Comparison of ENCODE assay signal across 8 cellular contexts in genomic region chr1:160646711-160647328, GRCh38. TPM values are rescaled to one million over a fixed set of nuclear protein-coding genes. Genes with fewer than 3 reads are reported as not detected.
DNase-seq lines count a peak whose midpoint lies in the region; ATAC-seq and TF ChIP-seq lines count a peak whose summit lies in the region.

A gene with protein sequence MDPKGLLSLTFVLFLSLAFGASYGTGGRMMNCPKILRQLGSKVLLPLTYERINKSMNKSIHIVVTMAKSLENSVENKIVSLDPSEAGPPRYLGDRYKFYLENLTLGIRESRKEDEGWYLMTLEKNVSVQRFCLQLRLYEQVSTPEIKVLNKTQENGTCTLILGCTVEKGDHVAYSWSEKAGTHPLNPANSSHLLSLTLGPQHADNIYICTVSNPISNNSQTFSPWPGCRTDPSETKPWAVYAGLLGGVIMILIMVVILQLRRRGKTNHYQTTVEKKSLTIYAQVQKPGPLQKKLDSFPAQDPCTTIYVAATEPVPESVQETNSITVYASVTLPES (minus strand): TSS chr1:160647044. CDS start chr1:160646945, 99 bp downstream.

- ATAC-seq in GM18505 (IDR thresholded peaks at IDR 0.05; ENCODE audit: unreplicated experiment) (peak; percentile 49), GM21786 (IDR thresholded peaks at IDR 0.05; ENCODE audit: unreplicated experiment) (peak; percentile 51)

- H3K9me3 ChIP-seq in OCI-LY1 (ENCODE audit: low read length) (no peaks in the 10 kb centered on the region), esophagus muscularis mucosa (no peaks in the 10 kb centered on the region)

- peak; percentile 97 for TF ChIP-seq POLR2A in GM18505 (IDR thresholded peaks at IDR 0.05; ENCODE audit: borderline replicate concordance, extremely low read depth, insufficient read depth, insufficient read length)
- no peak for TF ChIP-seq POLR2A in esophagus muscularis mucosa (IDR thresholded peaks at IDR 0.05; ENCODE audit: low read depth)

- H3K27ac ChIP-seq in OCI-LY1 (ENCODE audit: low read depth, low read length, poor library complexity, severe bottlenecking) (peak within 1 kb of the TSS; percentile 0), esophagus muscularis mucosa (replicated peaks in 1 of 4) (no peak within 1 kb of the TSS)

- peak within 1 kb of the TSS; percentile 76; the same call in 1 of the 2 replicates for H2AFZ ChIP-seq in OCI-LY1 (ENCODE audit: low read length)

- H3K4me1 ChIP-seq in OCI-LY1 (ENCODE audit: insufficient read depth, low read length, severe bottlenecking) (peaks cover 35% of the 10 kb centered on the region), esophagus muscularis mucosa (peaks cover 0 to 3% (median 0%) of the 10 kb centered on the region in 4 donors)

- peak within 1 kb of the TSS; percentile 45 for H3K4me2 ChIP-seq in OCI-LY1 (ENCODE audit: low read length)

- no peaks in the 10 kb centered on the region for H3K79me2 ChIP-seq in OCI-LY1 (ENCODE audit: insufficient read depth, low read length)

- no peaks in the 10 kb centered on the region for H3K9me2 ChIP-seq in OCI-LY1 (ENCODE audit: low read depth, low read length)

- intact Hi-C loops in esophagus muscularis mucosa (cut with DNase I) (no loop called here), posterior vena cava (cut with DNase I) (no loop called here)

- H3K27me3 ChIP-seq in OCI-LY1 (ENCODE audit: insufficient read depth, low read length) (no peaks in the 10 kb centered on the region), esophagus muscularis mucosa (no peaks in the 10 kb centered on the region)

- no peaks in the 10 kb centered on the region for H4K20me1 ChIP-seq in OCI-LY1 (ENCODE audit: insufficient read depth, low read length)

- H3K4me3 ChIP-seq in OCI-LY1 (ENCODE audit: low read depth, low read length, poor library complexity, severe bottlenecking) (peak within 1 kb of the TSS; percentile 22), esophagus muscularis mucosa (peak within 1 kb of the TSS in 2 of 4 donors; percentile 0 to 23)

- TF ChIP-seq EP300 in esophagus muscularis mucosa (IDR thresholded peaks at IDR 0.05) = no peak

- H3K36me3 ChIP-seq in OCI-LY1 (ENCODE audit: insufficient read depth, low read length) = no peaks in the 10 kb centered on the region
- no peaks in the 10 kb centered on the region for H3K36me3 ChIP-seq in esophagus muscularis mucosa

- H3K9ac ChIP-seq in OCI-LY1 (ENCODE audit: low read length) = peak within 1 kb of the TSS; percentile 40; the same call in 1 of the 2 replicates

- no peaks in the 10 kb centered on the region for H3F3A ChIP-seq in OCI-LY1 (ENCODE audit: insufficient read depth, low read length)

- 47% methylated on average over 11 of the region's 11 CpGs for WGBS in esophagus muscularis mucosa

- peak; percentile 87 for DNase-seq in esophagus muscularis mucosa (ENCODE audit: extremely low spot score)
- no peak for DNase-seq in posterior vena cava (ENCODE audit: low spot score)
- no peak for DNase-seq in pons (ENCODE audit: low spot score)
- DNase-seq in GM10266 (ENCODE audit: extremely low spot score) = no peak
- DNase-seq in NCI-H1048 (lab: John Stamatoyannopoulos, UW) = no peak

- no peak for TF ChIP-seq CTCF in OCI-LY1 (IDR thresholded peaks at IDR 0.05; ENCODE audit: low read length)
- no peak for TF ChIP-seq CTCF in esophagus muscularis mucosa (IDR thresholded peaks at IDR 0.05)
- TF ChIP-seq CTCF in GM10266 (IDR thresholded peaks at IDR 0.05; ENCODE audit: control insufficient read depth, insufficient read depth, low read depth, missing control alignments) = no peak

RNA-seq across cellular contexts. Expression of the gene that starts here (rescaled TPM):
- 1 to 10 TPM in 2 of 4 donors, under 1 TPM in 2; 0.57 to 5.0 (median 0.95) TPM for total RNA-seq in esophagus muscularis mucosa
- total RNA-seq in posterior vena cava = under 1 TPM; 0.32 to 0.38 TPM
